1 cellular context compared by ENCODE assay signal in genomic region chr3:170222647-170223541, GRCh38.
TF ChIP-seq lines count a peak whose summit lies in the region.

No MANE protein-coding gene starts in this region.

TF ChIP-seq in HepG2, 621 proteins besides CTCF, POLR2A, EP300 and RAD21 (continued from another document and continues in another):
- TF ChIP-seq ARID4A (CRISPR knock-in tag; IDR thresholded peaks at IDR 0.05; ENCODE audit: borderline replicate concordance) (peak; percentile 32), HNRNPL (IDR thresholded peaks at IDR 0.05; ENCODE audit: low read depth, low read length) (no peak), ZNF264 (CRISPR knock-in tag; IDR thresholded peaks at IDR 0.05) (0 out of 2 replicates have a peak, but pooled peaks have one; percentile 15), ZNF704 (CRISPR knock-in tag; IDR thresholded peaks at IDR 0.05; ENCODE audit: borderline replicate concordance) (no peak), SMAD1 (CRISPR knock-in tag; IDR thresholded peaks at IDR 0.05; ENCODE audit: borderline replicate concordance, low read depth) (no peak), CREB1 (IDR thresholded peaks at IDR 0.05) (no peak), CREB1 (CRISPR knock-in tag; IDR thresholded peaks at IDR 0.05) (no peak), NFAT5 (CRISPR knock-in tag; IDR thresholded peaks at IDR 0.05) (no peak), JUND (CRISPR knock-in tag; IDR thresholded peaks at IDR 0.05) (no peak), ZSCAN29 (CRISPR knock-in tag; conservative IDR thresholded peaks at IDR 0.05) (no peak), ZNF781 (CRISPR knock-in tag; IDR thresholded peaks at IDR 0.05; ENCODE audit: borderline replicate concordance, not compliant biosample characterization) (no peak), CAMTA2 (CRISPR knock-in tag; IDR thresholded peaks at IDR 0.05; ENCODE audit: borderline replicate concordance) (no peak), ARNT (IDR thresholded peaks at IDR 0.05) (no peak), ZNF878 (CRISPR knock-in tag; IDR thresholded peaks at IDR 0.05) (no peak), ZNF619 (CRISPR knock-in tag; IDR thresholded peaks at IDR 0.05) (no peak), ZNF562 (CRISPR knock-in tag; IDR thresholded peaks at IDR 0.05; ENCODE audit: borderline replicate concordance) (no peak), ZFP36 (IDR thresholded peaks at IDR 0.05; ENCODE audit: borderline replicate concordance, low read depth, low read length, partially characterized antibody) (no peak), ZC3H4 (CRISPR knock-in tag; IDR thresholded peaks at IDR 0.05; ENCODE audit: borderline replicate concordance) (no peak), CSRNP2 (CRISPR knock-in tag; conservative IDR thresholded peaks at IDR 0.05; ENCODE audit: low read depth) (no peak), FOXA1 (IDR thresholded peaks at IDR 0.05) (no peak), FOXA1 (CRISPR knock-in tag; IDR thresholded peaks at IDR 0.05) (no peak), HMGXB4 (CRISPR knock-in tag; IDR thresholded peaks at IDR 0.05; ENCODE audit: borderline replicate concordance in 1 of 2, low read depth in 1 of 2) (0 out of 4 replicates have a peak, but pooled peaks of 1 of the 2 experiments have one; percentile 16), DDIT3 (CRISPR knock-in tag; IDR thresholded peaks at IDR 0.05) (no peak), ZNF678 (CRISPR knock-in tag; IDR thresholded peaks at IDR 0.05) (no peak), BORCS8-MEF2B (CRISPR knock-in tag; IDR thresholded peaks at IDR 0.05) (no peak), TERF1 (CRISPR knock-in tag; IDR thresholded peaks at IDR 0.05) (no peak), GLMP (CRISPR knock-in tag; IDR thresholded peaks at IDR 0.05; ENCODE audit: borderline replicate concordance) (no peak), RERE (CRISPR knock-in tag; IDR thresholded peaks at IDR 0.05; ENCODE audit: low read depth) (no peak), RBM39 (IDR thresholded peaks at IDR 0.05; ENCODE audit: low read depth, low read length, poor library complexity, severe bottlenecking) (no peak), ZNF460 (CRISPR knock-in tag; IDR thresholded peaks at IDR 0.05; ENCODE audit: borderline replicate concordance) (no peak), ZFYVE20 (CRISPR knock-in tag; IDR thresholded peaks at IDR 0.05; ENCODE audit: borderline replicate concordance, low read depth) (no peak), MXI1 (IDR thresholded peaks at IDR 0.05; ENCODE audit: borderline replicate concordance, low read depth, low read length) (0 out of 3 replicates have a peak, but pooled peaks have one; percentile 3), ZBTB1 (CRISPR knock-in tag; IDR thresholded peaks at IDR 0.05; ENCODE audit: borderline replicate concordance) (no peak), HMG20A (CRISPR knock-in tag; IDR thresholded peaks at IDR 0.05; ENCODE audit: borderline replicate concordance) (no peak), DNMT1 (CRISPR knock-in tag; IDR thresholded peaks at IDR 0.05) (no peak), ZMAT3 (CRISPR knock-in tag; conservative IDR thresholded peaks at IDR 0.05) (no peak), ZNF326 (CRISPR knock-in tag; IDR thresholded peaks at IDR 0.05; ENCODE audit: borderline replicate concordance) (no peak), NFYC (CRISPR knock-in tag; IDR thresholded peaks at IDR 0.05) (no peak), ZFP62 (CRISPR knock-in tag; IDR thresholded peaks at IDR 0.05) (no peak)
